In genomic region chr19:34732548-34733255, GRCh38 we compare ENCODE assay signal across 1 cellular context.
TF ChIP-seq lines count a peak whose summit lies in the region.

No MANE protein-coding gene starts in this region.

TF ChIP-seq in GM23338, 12 proteins besides CTCF, POLR2A, EP300 and RAD21 (continued from another document):
- TF ChIP-seq ZNF462 (CRISPR knock-in tag; IDR thresholded peaks at IDR 0.05) (no peak), ZNF331 (CRISPR knock-in tag; IDR thresholded peaks at IDR 0.05; ENCODE audit: low read depth) (no peak), JUNB (IDR thresholded peaks at IDR 0.05; ENCODE audit: unreplicated experiment) (no peak)
